Comparison of ENCODE assay signal across 2 cellular contexts in the genomic region with DNA sequence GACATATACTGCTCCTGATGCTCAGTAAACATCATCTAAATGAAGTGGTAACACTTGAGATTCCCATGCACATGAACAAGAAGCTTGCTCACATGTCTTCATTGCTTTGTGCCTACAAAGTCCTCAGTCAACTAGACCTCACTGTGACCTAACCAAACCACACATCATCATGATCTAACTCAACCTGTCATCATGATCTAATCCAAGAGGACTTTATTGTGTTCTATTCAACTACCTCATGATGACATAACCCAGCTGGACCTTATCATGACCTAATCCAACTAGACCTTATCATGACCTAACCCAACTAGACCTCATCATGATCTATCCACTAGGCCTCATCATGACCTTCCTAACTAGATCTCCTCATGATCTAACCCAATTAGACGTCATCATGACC.
TF ChIP-seq lines count a peak whose summit lies in the region.

No MANE protein-coding gene starts in this region.

TF ChIP-seq in HEK293, 187 proteins besides CTCF, POLR2A, EP300 and RAD21 (continued from another document and continues in another):
- TF ChIP-seq ZNF341 (tag by site-specific recombination; IDR thresholded peaks at IDR 0.05; ENCODE audit: low read depth) (no peak), EGR2 (tag by site-specific recombination; IDR thresholded peaks at IDR 0.05; ENCODE audit: low read depth) (no peak), ZNF37A (tag by site-specific recombination; IDR thresholded peaks at IDR 0.05) (no peak), ZNF10 (tag by site-specific recombination; IDR thresholded peaks at IDR 0.05) (no peak), ZNF433 (tag by site-specific recombination; IDR thresholded peaks at IDR 0.05; ENCODE audit: low read depth) (no peak), SCRT2 (tag by site-specific recombination; IDR thresholded peaks at IDR 0.05) (peak; percentile 27; the same call in 1 of the 2 replicates), KLF8 (tag by site-specific recombination; IDR thresholded peaks at IDR 0.05) (peak; percentile 46), ZBTB49 (tag by site-specific recombination; IDR thresholded peaks at IDR 0.05; ENCODE audit: low read depth) (no peak), ZNF211 (tag by site-specific recombination; IDR thresholded peaks at IDR 0.05; ENCODE audit: low read depth) (no peak), ZNF521 (tag by site-specific recombination; IDR thresholded peaks at IDR 0.05) (no peak), ZBTB7A (tag by site-specific recombination; IDR thresholded peaks at IDR 0.05; ENCODE audit: low read depth) (no peak), BCL11A (tag by site-specific recombination; IDR thresholded peaks at IDR 0.05; ENCODE audit: low read depth) (no peak), ZNF596 (tag by site-specific recombination; IDR thresholded peaks at IDR 0.05) (no peak), MZF1 (tag by site-specific recombination; IDR thresholded peaks at IDR 0.05; ENCODE audit: borderline replicate concordance) (no peak), PATZ1 (tag by site-specific recombination; IDR thresholded peaks at IDR 0.05) (0 out of 2 replicates have a peak, but pooled peaks have one; percentile 13)
- TF ChIP-seq, protein P1, sequence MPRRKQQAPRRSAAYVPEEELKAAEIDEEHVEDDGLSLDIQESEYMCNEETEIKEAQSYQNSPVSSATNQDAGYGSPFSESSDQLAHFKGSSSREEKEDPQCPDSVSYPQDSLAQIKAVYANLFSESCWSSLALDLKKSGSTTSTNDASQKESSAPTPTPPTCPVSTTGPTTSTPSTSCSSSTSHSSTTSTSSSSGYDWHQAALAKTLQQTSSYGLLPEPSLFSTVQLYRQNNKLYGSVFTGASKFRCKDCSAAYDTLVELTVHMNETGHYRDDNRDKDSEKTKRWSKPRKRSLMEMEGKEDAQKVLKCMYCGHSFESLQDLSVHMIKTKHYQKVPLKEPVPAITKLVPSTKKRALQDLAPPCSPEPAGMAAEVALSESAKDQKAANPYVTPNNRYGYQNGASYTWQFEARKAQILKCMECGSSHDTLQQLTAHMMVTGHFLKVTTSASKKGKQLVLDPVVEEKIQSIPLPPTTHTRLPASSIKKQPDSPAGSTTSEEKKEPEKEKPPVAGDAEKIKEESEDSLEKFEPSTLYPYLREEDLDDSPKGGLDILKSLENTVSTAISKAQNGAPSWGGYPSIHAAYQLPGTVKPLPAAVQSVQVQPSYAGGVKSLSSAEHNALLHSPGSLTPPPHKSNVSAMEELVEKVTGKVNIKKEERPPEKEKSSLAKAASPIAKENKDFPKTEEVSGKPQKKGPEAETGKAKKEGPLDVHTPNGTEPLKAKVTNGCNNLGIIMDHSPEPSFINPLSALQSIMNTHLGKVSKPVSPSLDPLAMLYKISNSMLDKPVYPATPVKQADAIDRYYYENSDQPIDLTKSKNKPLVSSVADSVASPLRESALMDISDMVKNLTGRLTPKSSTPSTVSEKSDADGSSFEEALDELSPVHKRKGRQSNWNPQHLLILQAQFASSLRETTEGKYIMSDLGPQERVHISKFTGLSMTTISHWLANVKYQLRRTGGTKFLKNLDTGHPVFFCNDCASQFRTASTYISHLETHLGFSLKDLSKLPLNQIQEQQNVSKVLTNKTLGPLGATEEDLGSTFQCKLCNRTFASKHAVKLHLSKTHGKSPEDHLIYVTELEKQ (tag by site-specific recombination; IDR thresholded peaks at IDR 0.05; ENCODE audit: borderline replicate concordance), result peak; percentile 50; the same call in 1 of the 2 replicates
- TF ChIP-seq, protein P2, sequence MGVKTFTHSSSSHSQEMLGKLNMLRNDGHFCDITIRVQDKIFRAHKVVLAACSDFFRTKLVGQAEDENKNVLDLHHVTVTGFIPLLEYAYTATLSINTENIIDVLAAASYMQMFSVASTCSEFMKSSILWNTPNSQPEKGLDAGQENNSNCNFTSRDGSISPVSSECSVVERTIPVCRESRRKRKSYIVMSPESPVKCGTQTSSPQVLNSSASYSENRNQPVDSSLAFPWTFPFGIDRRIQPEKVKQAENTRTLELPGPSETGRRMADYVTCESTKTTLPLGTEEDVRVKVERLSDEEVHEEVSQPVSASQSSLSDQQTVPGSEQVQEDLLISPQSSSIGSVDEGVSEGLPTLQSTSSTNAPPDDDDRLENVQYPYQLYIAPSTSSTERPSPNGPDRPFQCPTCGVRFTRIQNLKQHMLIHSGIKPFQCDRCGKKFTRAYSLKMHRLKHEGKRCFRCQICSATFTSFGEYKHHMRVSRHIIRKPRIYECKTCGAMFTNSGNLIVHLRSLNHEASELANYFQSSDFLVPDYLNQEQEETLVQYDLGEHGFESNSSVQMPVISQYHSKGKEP (tag by site-specific recombination; IDR thresholded peaks at IDR 0.05), result no peak

TF ChIP-seq in H1, 55 proteins besides CTCF, POLR2A, EP300 and RAD21 (continued from another document):
- TF ChIP-seq BCL11A (IDR thresholded peaks at IDR 0.05; ENCODE audit: low read depth in 2 of 2, low read length in 2 of 2) (no peak), SRF (IDR thresholded peaks at IDR 0.05; ENCODE audit: low read depth, low read length) (no peak), NRF1 (IDR thresholded peaks at IDR 0.05; ENCODE audit: low read depth, low read length) (no peak), SIX5 (IDR thresholded peaks at IDR 0.05; ENCODE audit: low read depth, low read length) (no peak)
